Comparison of ENCODE assay signal across 8 cellular contexts in genomic region chr16:1351582-1352362, GRCh38. TPM values are rescaled to one million over a fixed set of nuclear protein-coding genes. Genes with fewer than 3 reads are reported as not detected.
DNase-seq lines count a peak whose midpoint lies in the region; ATAC-seq lines count a peak whose summit lies in the region.

Gene GNPTG (plus strand): TSS chr16:1351931. CDS start chr16:1351966, 35 bp downstream.
Gene TSR3 (minus strand): TSS chr16:1351878. CDS start chr16:1351804, 74 bp downstream.

- ATAC-seq in GM18499 (IDR thresholded peaks at IDR 0.05; ENCODE audit: insufficient read depth, unreplicated experiment), result peak; percentile 46
- peak; percentile 70 for ATAC-seq in HG02970 (IDR thresholded peaks at IDR 0.05; ENCODE audit: low FRiP score, unreplicated experiment)

- DNase-seq in 8988T (peak; percentile 72), NCI-H2171 (lab: John Stamatoyannopoulos, UW) (peak; percentile 83), cerebellum (ENCODE audit: low spot score) (peak; percentile 89), kidney glomerular epithelial cell (lab: John Stamatoyannopoulos, UW) (peak; percentile 37)
- peak; percentile 71 to 74 for DNase-seq in activated CD4-positive, alpha-beta T cell treated with anti-CD3 and anti-CD28 coated beads for 24 hours (ENCODE audit: low read depth in 2 of 2)
- peak; percentile 89 for DNase-seq in stimulated activated CD4-positive, alpha-beta T cell treated with anti-CD3 and anti-CD28 coated beads, Interleukin-15, amount 100 ng/mL, for 24 hours

RNA-seq across cellular contexts. Expression of gene GNPTG, which starts in this region (rescaled TPM):
- 18.4 TPM for total RNA-seq in cerebellum

RNA-seq across cellular contexts. Expression of gene TSR3, which starts in this region (rescaled TPM):
- total RNA-seq in cerebellum, result 18.1 TPM

Comparison
In these comparisons a context has a peak if more than half of its experiments do, and no peak if none do; other contexts are left out.
1. Peak in every context shown above with its lines: DNase-seq and ATAC-seq.
2. DNase-seq: peak in every context shown above with its lines; median percentile 89 in cerebellum; 89 in stimulated activated CD4-positive, alpha-beta T cell treated with anti-CD3 and anti-CD28 coated beads, Interleukin-15, amount 100 ng/mL, for 24 hours; 83 in NCI-H2171; 72 in activated CD4-positive, alpha-beta T cell treated with anti-CD3 and anti-CD28 coated beads for 24 hours; 72 in 8988T; 37 in kidney glomerular epithelial cell.